In genomic region chr6:170296423-170296745, GRCh38 we compare ENCODE assay signal across 1 cellular context.
TF ChIP-seq lines count a peak whose summit lies in the region.

No MANE protein-coding gene starts in this region.

TF ChIP-seq in GM23338, 12 proteins besides CTCF, POLR2A, EP300 and RAD21 (continued from another document):
- TF ChIP-seq ZNF462 (CRISPR knock-in tag; IDR thresholded peaks at IDR 0.05): no peak
- TF ChIP-seq JUNB (IDR thresholded peaks at IDR 0.05; ENCODE audit: unreplicated experiment): no peak
- no peak for TF ChIP-seq STAT1 (IDR thresholded peaks at IDR 0.05; ENCODE audit: unreplicated experiment)
- TF ChIP-seq CREB1 (CRISPR knock-in tag; IDR thresholded peaks at IDR 0.05; ENCODE audit: low read depth): no peak
- TF ChIP-seq, protein P1, sequence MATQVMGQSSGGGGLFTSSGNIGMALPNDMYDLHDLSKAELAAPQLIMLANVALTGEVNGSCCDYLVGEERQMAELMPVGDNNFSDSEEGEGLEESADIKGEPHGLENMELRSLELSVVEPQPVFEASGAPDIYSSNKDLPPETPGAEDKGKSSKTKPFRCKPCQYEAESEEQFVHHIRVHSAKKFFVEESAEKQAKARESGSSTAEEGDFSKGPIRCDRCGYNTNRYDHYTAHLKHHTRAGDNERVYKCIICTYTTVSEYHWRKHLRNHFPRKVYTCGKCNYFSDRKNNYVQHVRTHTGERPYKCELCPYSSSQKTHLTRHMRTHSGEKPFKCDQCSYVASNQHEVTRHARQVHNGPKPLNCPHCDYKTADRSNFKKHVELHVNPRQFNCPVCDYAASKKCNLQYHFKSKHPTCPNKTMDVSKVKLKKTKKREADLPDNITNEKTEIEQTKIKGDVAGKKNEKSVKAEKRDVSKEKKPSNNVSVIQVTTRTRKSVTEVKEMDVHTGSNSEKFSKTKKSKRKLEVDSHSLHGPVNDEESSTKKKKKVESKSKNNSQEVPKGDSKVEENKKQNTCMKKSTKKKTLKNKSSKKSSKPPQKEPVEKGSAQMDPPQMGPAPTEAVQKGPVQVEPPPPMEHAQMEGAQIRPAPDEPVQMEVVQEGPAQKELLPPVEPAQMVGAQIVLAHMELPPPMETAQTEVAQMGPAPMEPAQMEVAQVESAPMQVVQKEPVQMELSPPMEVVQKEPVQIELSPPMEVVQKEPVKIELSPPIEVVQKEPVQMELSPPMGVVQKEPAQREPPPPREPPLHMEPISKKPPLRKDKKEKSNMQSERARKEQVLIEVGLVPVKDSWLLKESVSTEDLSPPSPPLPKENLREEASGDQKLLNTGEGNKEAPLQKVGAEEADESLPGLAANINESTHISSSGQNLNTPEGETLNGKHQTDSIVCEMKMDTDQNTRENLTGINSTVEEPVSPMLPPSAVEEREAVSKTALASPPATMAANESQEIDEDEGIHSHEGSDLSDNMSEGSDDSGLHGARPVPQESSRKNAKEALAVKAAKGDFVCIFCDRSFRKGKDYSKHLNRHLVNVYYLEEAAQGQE (IDR thresholded peaks at IDR 0.05; ENCODE audit: unreplicated experiment): no peak
- no peak for TF ChIP-seq NANOG (IDR thresholded peaks at IDR 0.05; ENCODE audit: borderline replicate concordance)
- TF ChIP-seq ZNF114 (CRISPR knock-in tag; IDR thresholded peaks at IDR 0.05): no peak
- TF ChIP-seq ZNF331 (CRISPR knock-in tag; IDR thresholded peaks at IDR 0.05; ENCODE audit: low read depth): no peak
- TF ChIP-seq ETS1 (IDR thresholded peaks at IDR 0.05): no peak
TF ChIP-seq in GM23338: peak in this region for 0.
